Comparison of ENCODE assay signal across 2 cellular contexts in genomic region chr4:135408109-135408508, GRCh38.
TF ChIP-seq lines count a peak whose summit lies in the region.

No MANE protein-coding gene starts in this region.

TF ChIP-seq in GM23338, 12 proteins besides CTCF, POLR2A, EP300 and RAD21 (continued from another document):
- TF ChIP-seq REST (IDR thresholded peaks at IDR 0.05; ENCODE audit: unreplicated experiment) = no peak
- TF ChIP-seq ZNF331 (CRISPR knock-in tag; IDR thresholded peaks at IDR 0.05; ENCODE audit: low read depth) = no peak
- no peak for TF ChIP-seq ZNF462 (CRISPR knock-in tag; IDR thresholded peaks at IDR 0.05)
- TF ChIP-seq CREB1 (CRISPR knock-in tag; IDR thresholded peaks at IDR 0.05; ENCODE audit: low read depth) = no peak
- no peak for TF ChIP-seq EZH2 (IDR thresholded peaks at IDR 0.05; ENCODE audit: low read depth, unreplicated experiment)
- TF ChIP-seq ETS1 (IDR thresholded peaks at IDR 0.05) = no peak
- TF ChIP-seq NANOG (IDR thresholded peaks at IDR 0.05; ENCODE audit: borderline replicate concordance) = no peak
- TF ChIP-seq JUNB (IDR thresholded peaks at IDR 0.05; ENCODE audit: unreplicated experiment) = no peak
- no peak for TF ChIP-seq ZNF114 (CRISPR knock-in tag; IDR thresholded peaks at IDR 0.05)

TF ChIP-seq in WTC11, 78 proteins besides CTCF, POLR2A, EP300 and RAD21 (continued from another document):
- TF ChIP-seq STAT6 (CRISPR knock-in tag; conservative IDR thresholded peaks at IDR 0.05; ENCODE audit: low read depth) (no peak), JAZF1 (CRISPR knock-in tag; IDR thresholded peaks at IDR 0.05) (no peak), FOXK1 (CRISPR knock-in tag; IDR thresholded peaks at IDR 0.05) (no peak), ZBTB21 (CRISPR knock-in tag; IDR thresholded peaks at IDR 0.05; ENCODE audit: borderline replicate concordance) (no peak), ZNF425 (CRISPR knock-in tag; conservative IDR thresholded peaks at IDR 0.05) (no peak)
